9 cellular contexts compared by ENCODE assay signal in genomic region chr14:70660967-70661871, GRCh38. TPM values are rescaled to one million over a fixed set of nuclear protein-coding genes. Genes with fewer than 3 reads are reported as not detected.
DNase-seq lines count a peak whose midpoint lies in the region; ATAC-seq lines count a peak whose summit lies in the region.
"Had no signal": no experiment of that assay in that cellular context is flagged by ENCODE, and none has a peak within 500 bp of the region (broad histone marks: within the 10 kb centered on the region; RNA-seq: fewer than 3 reads in every experiment).

No MANE protein-coding gene starts in this region.

- no peaks in the 10 kb centered on the region for H3K27me3 ChIP-seq in BLaER1 treated with 17β-estradiol and CSF1 and Interleukin-3, amounts not matched to agents 10 nM and 100 nM

- peaks cover 43 to 100% (median 97%) of the 10 kb centered on the region in 10 experiments for H3K4me1 ChIP-seq in BLaER1 treated with 17β-estradiol and CSF1 and Interleukin-3, amounts not matched to agents 10 nM and 100 nM

- H3K9ac ChIP-seq in BLaER1 treated with 17β-estradiol and CSF1 and Interleukin-3, amounts not matched to agents 10 nM and 100 nM: peak overlapping the region in 1 of 11 experiments; percentile 30; a peak in 1 of 22 replicates

- peak overlapping the region in 4 of 11 experiments; percentile 22 to 62 (median 38); a peak in 6 of 22 replicates for H3K27ac ChIP-seq in BLaER1 treated with 17β-estradiol and CSF1 and Interleukin-3, amounts not matched to agents 10 nM and 100 nM

- no peaks in the 10 kb centered on the region for H3K36me3 ChIP-seq in BLaER1 treated with 17β-estradiol and CSF1 and Interleukin-3, amounts not matched to agents 10 nM and 100 nM

- peak overlapping the region; percentile 12 to 90 (median 50); a peak in 20 of 22 replicates for H3K4me2 ChIP-seq in BLaER1 treated with 17β-estradiol and CSF1 and Interleukin-3, amounts not matched to agents 10 nM and 100 nM

- H3K4me3 ChIP-seq in BLaER1 treated with 17β-estradiol and CSF1 and Interleukin-3, amounts not matched to agents 10 nM and 100 nM: no peak overlapping the region
- H3K4me3 ChIP-seq in Jurkat, Clone E6-1 (ENCODE audit: low read length): no peak overlapping the region; the same call in 1 of the 2 replicates

- ATAC-seq in GM19023 (IDR thresholded peaks at IDR 0.05; ENCODE audit: unreplicated experiment): no peak
- ATAC-seq: Panc1 had no signal

- H4K20me1 ChIP-seq in BLaER1 treated with 17β-estradiol and CSF1 and Interleukin-3, amounts not matched to agents 10 nM and 100 nM: no peaks in the 10 kb centered on the region

- DNase-seq in Jurkat, Clone E6-1 (ENCODE audit: low read depth, low spot score): peak; percentile 87
- peak; percentile 73 for DNase-seq in activated CD8-positive, alpha-beta memory T cell treated with anti-CD3 and anti-CD28 coated beads for 24 hours
- peak; percentile 50 for DNase-seq in germinal center (ENCODE audit: low spot score)
- DNase-seq in NCI-H510A (lab: John Stamatoyannopoulos, UW): no peak
- DNase-seq in epidermal melanocyte (ENCODE audit: insufficient read length, low spot score): no peak
- DNase-seq in AG08396 (ENCODE audit: low spot score): no peak

- H3K9me3 ChIP-seq in BLaER1 treated with 17β-estradiol and CSF1 and Interleukin-3, amounts not matched to agents 10 nM and 100 nM (replicated peaks in 1 of 11): 0 out of 22 replicates have a peak, but pooled peaks cover 0 to 4% (median 0%) of the 10 kb centered on the region in 11 experiments

RNA-seq across cellular contexts. Expression of gene TTC9, which starts 19.5 kb away (rescaled TPM):
- polyA plus RNA-seq in Jurkat, Clone E6-1 (2012; ENCODE audit: insufficient read depth, insufficient read length): 4.0 TPM

Comparison
In these comparisons a context has a peak if more than half of its experiments do, and no peak if none do; other contexts are left out.
1. DNase-seq: peak in Jurkat, Clone E6-1 (single experiment), activated CD8-positive, alpha-beta memory T cell treated with anti-CD3 and anti-CD28 coated beads for 24 hours (single experiment) and germinal center (single experiment); none in NCI-H510A (single experiment), epidermal melanocyte (single experiment) and AG08396 (single experiment).